In the genomic region with DNA sequence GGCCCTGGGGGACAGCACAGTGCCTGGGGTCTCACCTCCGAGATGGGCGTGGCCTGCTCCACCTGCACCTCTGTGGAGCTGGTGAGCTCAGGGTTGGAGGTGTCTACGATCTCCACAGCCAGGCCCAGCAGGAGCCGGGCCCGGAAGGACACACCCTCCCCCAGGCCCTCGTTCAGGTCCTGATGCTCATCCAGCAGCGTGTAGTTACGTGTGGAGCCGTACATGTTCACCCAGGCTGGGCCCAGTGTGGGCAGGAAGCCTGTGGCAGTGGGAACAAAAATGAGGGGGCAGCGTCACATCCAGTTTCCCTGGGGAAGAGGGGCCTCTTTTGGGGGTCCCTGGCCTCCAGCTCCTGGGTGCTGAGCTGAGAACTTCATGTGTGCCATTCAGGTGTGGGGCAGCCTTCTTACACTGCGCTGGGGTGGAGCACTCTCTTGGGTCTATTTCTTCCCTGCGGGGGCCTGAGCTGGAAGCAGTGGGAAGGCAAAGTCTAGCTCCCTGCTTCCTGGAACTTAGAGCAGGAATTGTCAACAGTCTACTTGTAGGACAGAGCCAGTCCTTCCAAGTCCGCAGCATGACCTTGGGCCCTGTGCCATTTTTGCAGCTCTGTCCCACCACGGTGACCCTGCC, we compare ENCODE assay signal across 34 cellular contexts. TPM values are rescaled to one million over a fixed set of nuclear protein-coding genes. Genes with fewer than 3 reads are reported as not detected.
"Had no signal": no experiment of that assay in that cellular context is flagged by ENCODE, and none has a peak within 500 bp of the region (broad histone marks: within the 10 kb centered on the region; RNA-seq: fewer than 3 reads in every experiment).

No MANE protein-coding gene starts in this region.

- H3K9ac ChIP-seq: SK-N-SH had no signal

- ATAC-seq: activated CD8-positive, alpha-beta T cell treated with anti-CD3 and anti-CD28 coated beads for 36 hours; activated T-cell treated with anti-CD3 and anti-CD28 coated beads, Interleukin-2, amount 50 U/mL, for 72 hours; activated T-helper 17 cell treated with anti-CD3 and anti-CD28 coated beads, Interleukin-2, amount 50 U/mL, for 72 hours; K562; PC-3 had no signal

- H3K4me1 ChIP-seq: Peyer's patch, SJSA1 had no signal

- H3K9me3 ChIP-seq: Peyer's patch, SJSA1, SK-N-SH had no signal

- H3K4me1 Mint-ChIP-seq: activated B cell treated with CpG ODN at 0.5 μM for 24 hours; activated T-helper 17 cell treated with anti-CD3 and anti-CD28 coated beads, Interleukin-2, amount 50 U/mL, for 72 hours had no signal

- H3K27me3 Mint-ChIP-seq: activated CD8-positive, alpha-beta T cell treated with anti-CD3 and anti-CD28 coated beads for 36 hours; activated T-helper 17 cell treated with anti-CD3 and anti-CD28 coated beads, Interleukin-2, amount 50 U/mL, for 72 hours had no signal

- H3K27me3 ChIP-seq: brain microvascular endothelial cell, Peyer's patch, SJSA1 had no signal

- H3K27ac ChIP-seq: brain microvascular endothelial cell, RWPE1, SJSA1 had no signal

- H3K4me2 ChIP-seq: SK-N-SH had no signal

- H3K36me3 Mint-ChIP-seq: activated naive CD8-positive, alpha-beta T cell treated with anti-CD3 and anti-CD28 coated beads for 36 hours had no signal

- H3K4me3 Mint-ChIP-seq: activated B cell treated with CpG ODN at 0.5 μM for 24 hours; activated CD8-positive, alpha-beta T cell treated with anti-CD3 and anti-CD28 coated beads for 36 hours; activated naive CD8-positive, alpha-beta T cell treated with anti-CD3 and anti-CD28 coated beads for 36 hours; activated T-cell treated with anti-CD3 and anti-CD28 coated beads, Interleukin-2, amount 50 U/mL, for 72 hours; activated T-helper 17 cell treated with anti-CD3 and anti-CD28 coated beads, Interleukin-2, amount 50 U/mL, for 72 hours; T-helper 1 cell treated with Interleukin-12 subunit alpha and Interleukin-12 subunit beta and Interleukin-4 antibody, amounts not matched to agents 30 μg/mL and 1 μg/mL, for 36 hours; T-helper 2 cell treated with Interferon-gamma antibody and Interleukin-4, amounts not matched to agents 5 μg/mL and 100 μg/mL, for 36 hours had no signal

- H3K4me3 ChIP-seq: K562, Peyer's patch, SJSA1 had no signal

- H3K27ac Mint-ChIP-seq: activated B cell treated with CpG ODN at 0.5 μM for 24 hours; activated CD8-positive, alpha-beta T cell treated with anti-CD3 and anti-CD28 coated beads for 36 hours; activated naive CD8-positive, alpha-beta T cell treated with anti-CD3 and anti-CD28 coated beads for 36 hours; activated T-cell treated with anti-CD3 and anti-CD28 coated beads, Interleukin-2, amount 50 U/mL, for 72 hours; activated T-helper 17 cell treated with anti-CD3 and anti-CD28 coated beads, Interleukin-2, amount 50 U/mL, for 72 hours; T-helper 1 cell treated with Interleukin-12 subunit alpha and Interleukin-12 subunit beta and Interleukin-4 antibody, amounts not matched to agents 30 μg/mL and 1 μg/mL, for 36 hours; T-helper 2 cell treated with Interferon-gamma antibody and Interleukin-4, amounts not matched to agents 5 μg/mL and 100 μg/mL, for 36 hours had no signal

- H3K36me3 ChIP-seq: brain microvascular endothelial cell, Peyer's patch, SJSA1 had no signal

- DNase-seq: activated B cell treated with CpG ODN at 0.5 μM for 24 hours; activated CD4-positive, alpha-beta T cell treated with anti-CD3 and anti-CD28 coated beads for 4 hours; activated CD4-positive, CD25-positive, alpha-beta regulatory T cell treated with anti-CD3 and anti-CD28 coated beads, Interleukin-2, amount 50 U/mL, for 72 hours; activated CD8-positive, alpha-beta T cell treated with anti-CD3 and anti-CD28 coated beads for 36 hours; activated effector memory CD4-positive, alpha-beta T cell treated with anti-CD3 and anti-CD28 coated beads, Interleukin-2, amount 50 U/mL, for 16 hours; activated naive CD4-positive, alpha-beta T cell; activated naive CD4-positive, alpha-beta T cell treated with anti-CD3 and anti-CD28 coated beads, Interleukin-2, amount 50 U/mL, for 16 hours; activated naive CD8-positive, alpha-beta T cell treated with anti-CD3 and anti-CD28 coated beads for 36 hours; activated T-cell treated with anti-CD3 and anti-CD28 coated beads, Interleukin-2, amount 50 U/mL, for 1 hour; activated T-cell treated with anti-CD3 and anti-CD28 coated beads, Interleukin-2, amount 50 U/mL, for 72 hours; amniotic stem cell; aorta; brain microvascular endothelial cell; NCI-H1092 treated with DMSO at 0.1 percent for 48 hours; NCI-H146; NCI-H187; NCI-H2029 treated with DMSO at 0.1 percent for 48 hours; NCI-H2107; NCI-H2171; NCI-H510A; NCI-H526; NCI-H748 treated with DMSO at 0.1 percent for 48 hours; NK-92 treated with Interleukin-12 subunit alpha and Interleukin-12 subunit beta, amount 100 ng/mL, for 24 hours; PC-3; Peyer's patch; SHP77; SK-N-SH had no signal

- FAIRE-seq: K562, TTC549 had no signal

- H3K9me3 Mint-ChIP-seq: activated B cell treated with CpG ODN at 0.5 μM for 24 hours; activated CD8-positive, alpha-beta T cell treated with anti-CD3 and anti-CD28 coated beads for 36 hours; activated naive CD8-positive, alpha-beta T cell treated with anti-CD3 and anti-CD28 coated beads for 36 hours; activated T-cell treated with anti-CD3 and anti-CD28 coated beads, Interleukin-2, amount 50 U/mL, for 72 hours; activated T-helper 17 cell treated with anti-CD3 and anti-CD28 coated beads, Interleukin-2, amount 50 U/mL, for 72 hours; T-helper 1 cell treated with Interleukin-12 subunit alpha and Interleukin-12 subunit beta and Interleukin-4 antibody, amounts not matched to agents 30 μg/mL and 1 μg/mL, for 36 hours; T-helper 2 cell treated with Interferon-gamma antibody and Interleukin-4, amounts not matched to agents 5 μg/mL and 100 μg/mL, for 36 hours had no signal

RNA-seq across cellular contexts. Expression of a gene that starts 2.9 kb away (rescaled TPM):
- total RNA-seq: activated B cell treated with CpG ODN at 0.5 μM for 24 hours, PC-3, SJSA1 had no signal
- polyA plus RNA-seq: aorta, SK-N-SH had no signal
